ENCODE assay signal across 8 cellular contexts in genomic region chr2:152407204-152407721, GRCh38.
DNase-seq lines count a peak whose midpoint lies in the region; ATAC-seq and TF ChIP-seq lines count a peak whose summit lies in the region.

No MANE protein-coding gene starts in this region.

- ATAC-seq in GM19397 (IDR thresholded peaks at IDR 0.05; ENCODE audit: unreplicated experiment) (peak; percentile 89), HG03354 (IDR thresholded peaks at IDR 0.05; ENCODE audit: poor library complexity, severe bottlenecking, unreplicated experiment) (peak; percentile 75), heart left ventricle (peak; percentile 44 to 76 (median 72)), psoas muscle (peak; percentile 56 to 68 (median 63))

- no peaks in the 10 kb centered on the region for H3K27me3 Mint-ChIP-seq in Caco-2 (ENCODE audit: insufficient read depth, unreplicated experiment)
- H3K27me3 Mint-ChIP-seq in activated T-helper 1 cell treated with anti-CD3 and anti-CD28 coated beads, Interleukin-12 subunit alpha, Interleukin-12 subunit beta, Interleukin-2, Interleukin-4 antibody, amounts not matched to agents 30 ng/mL and 10 ng/mL and 1 ng/mL, durations not matched to agents 14 hours and 24 hours and 36 hours (ENCODE audit: insufficient read depth) = no peaks in the 10 kb centered on the region

- no peak overlapping the region for H3K4me3 Mint-ChIP-seq in Caco-2 (ENCODE audit: unreplicated experiment)
- H3K4me3 Mint-ChIP-seq in activated T-helper 1 cell treated with anti-CD3 and anti-CD28 coated beads, Interleukin-12 subunit alpha, Interleukin-12 subunit beta, Interleukin-2, Interleukin-4 antibody, amounts not matched to agents 30 ng/mL and 10 ng/mL and 1 ng/mL, durations not matched to agents 14 hours and 24 hours and 36 hours = peak overlapping the region; percentile 73

- H3K9me3 Mint-ChIP-seq in Caco-2 (ENCODE audit: unreplicated experiment) = no peaks in the 10 kb centered on the region
- no peaks in the 10 kb centered on the region for H3K9me3 Mint-ChIP-seq in activated T-helper 1 cell treated with anti-CD3 and anti-CD28 coated beads, Interleukin-12 subunit alpha, Interleukin-12 subunit beta, Interleukin-2, Interleukin-4 antibody, amounts not matched to agents 30 ng/mL and 10 ng/mL and 1 ng/mL, durations not matched to agents 14 hours and 24 hours and 36 hours

- H3K9me3 ChIP-seq in Caco-2 (no peaks in the 10 kb centered on the region), heart left ventricle (no peaks in the 10 kb centered on the region), psoas muscle (no peaks in the 10 kb centered on the region), esophagus squamous epithelium (no peaks in the 10 kb centered on the region)

- H3K4me1 Mint-ChIP-seq in Caco-2 (ENCODE audit: low read depth, unreplicated experiment) = peaks cover 59% of the 10 kb centered on the region
- H3K4me1 Mint-ChIP-seq in activated T-helper 1 cell treated with anti-CD3 and anti-CD28 coated beads, Interleukin-12 subunit alpha, Interleukin-12 subunit beta, Interleukin-2, Interleukin-4 antibody, amounts not matched to agents 30 ng/mL and 10 ng/mL and 1 ng/mL, durations not matched to agents 14 hours and 24 hours and 36 hours (ENCODE audit: low read depth) = peaks cover 57% of the 10 kb centered on the region

- peak in 1 of 2 experiments; percentile 24 for DNase-seq in Caco-2
- peak; percentile 27 for DNase-seq in activated T-helper 1 cell treated with anti-CD3 and anti-CD28 coated beads, Interleukin-12 subunit alpha, Interleukin-12 subunit beta, Interleukin-2, Interleukin-4 antibody, amounts not matched to agents 30 ng/mL and 10 ng/mL and 1 ng/mL, durations not matched to agents 14 hours and 24 hours and 36 hours (ENCODE audit: low spot score)
- peak in 4 of 5 donors; percentile 33 to 47 (median 44) for DNase-seq in heart left ventricle
- DNase-seq in psoas muscle = peak; percentile 41 to 62
- no peak for DNase-seq in NCI-H1417 (lab: John Stamatoyannopoulos, UW)
- no peak for DNase-seq in esophagus squamous epithelium (lab: John Stamatoyannopoulos, UW)

- no peak for TF ChIP-seq CTCF in Caco-2 (IDR thresholded peaks at IDR 0.05; ENCODE audit: insufficient read depth in 1 of 2, low read depth in 1 of 2, low read length in 1 of 2, severe bottlenecking in 1 of 2, unreplicated experiment in 1 of 2)
- TF ChIP-seq CTCF in heart left ventricle (IDR thresholded peaks at IDR 0.05) = no peak
- no peak for TF ChIP-seq CTCF in psoas muscle (IDR thresholded peaks at IDR 0.05)
- TF ChIP-seq CTCF in esophagus squamous epithelium (IDR thresholded peaks at IDR 0.05) = no peak

- H3K27ac Mint-ChIP-seq in Caco-2 (ENCODE audit: unreplicated experiment) = peak overlapping the region; percentile 54
- H3K27ac Mint-ChIP-seq in activated T-helper 1 cell treated with anti-CD3 and anti-CD28 coated beads, Interleukin-12 subunit alpha, Interleukin-12 subunit beta, Interleukin-2, Interleukin-4 antibody, amounts not matched to agents 30 ng/mL and 10 ng/mL and 1 ng/mL, durations not matched to agents 14 hours and 24 hours and 36 hours = peak overlapping the region; percentile 67

- CTCF ChIA-PET in Caco-2 (lab: Charles Lee) = no interaction called here

- H3K4me3 ChIP-seq in Caco-2 (ENCODE audit: low read depth, low read length) = no peak overlapping the region
- H3K4me3 ChIP-seq in heart left ventricle = peak overlapping the region in 11 of 12 donors; percentile 9 to 46 (median 28)
- H3K4me3 ChIP-seq in psoas muscle = peak overlapping the region; percentile 40
- H3K4me3 ChIP-seq in esophagus squamous epithelium = peak overlapping the region in 1 of 4 donors; percentile 47

- H3K27ac ChIP-seq in heart left ventricle = peak overlapping the region in 8 of 12 donors; percentile 3 to 89 (median 36)
- H3K27ac ChIP-seq in psoas muscle = peak overlapping the region; percentile 32
- H3K27ac ChIP-seq in esophagus squamous epithelium = peak overlapping the region in 2 of 4 donors; percentile 4 to 19

- POLR2A ChIA-PET in Caco-2 (lab: Charles Lee) = no interaction called here

- intact Hi-C loops in Caco-2 (cut with micrococcal nuclease; ENCODE audit: unreplicated experiment) (no loop called here), heart left ventricle (cut with DNase I) (loop anchor here in 5 of 10 donors (5.0 to 10.0 kb wide), 2 partner anchors 70 to 72 kb away; partner anchors contain the start of gene FMNL2 (in 5 of the 5)), psoas muscle (cut with DNase I) (loop anchor here in 1 of 2 donors (5.0 kb wide), 1 partner anchor 70 kb away; the partner anchor contains the start of gene FMNL2), esophagus squamous epithelium (cut with DNase I) (no loop called here)
- intact Hi-C loops in activated T-helper 1 cell treated with anti-CD3 and anti-CD28 coated beads, Interleukin-12 subunit alpha, Interleukin-12 subunit beta, Interleukin-2, Interleukin-4 antibody, amounts not matched to agents 30 ng/mL and 10 ng/mL and 1 ng/mL, durations not matched to agents 14 hours and 24 hours and 36 hours (cut with micrococcal nuclease) = loop anchor here (2.0 to 10.0 kb wide), 3 partner anchors 14 to 582 kb away; partner anchors contain the start of genes ARL5A and FMNL2

- TF ChIP-seq POLR2A in heart left ventricle (IDR thresholded peaks at IDR 0.05) (no peak), esophagus squamous epithelium (IDR thresholded peaks at IDR 0.05) (no peak)

- no peaks in the 10 kb centered on the region for H3K36me3 ChIP-seq in Caco-2 (ENCODE audit: control insufficient read depth, insufficient read depth, low read length)
- H3K36me3 ChIP-seq in heart left ventricle = no peaks in the 10 kb centered on the region
- no peaks in the 10 kb centered on the region for H3K36me3 ChIP-seq in psoas muscle (ENCODE audit: insufficient read depth in 1 of 2, low read depth in 1 of 2)
- no peaks in the 10 kb centered on the region for H3K36me3 ChIP-seq in esophagus squamous epithelium

- 24 to 38% (median 29%) methylated on average over 8 of the region's 8 CpGs for WGBS in heart left ventricle, 4 donors
- 12 to 50% (median 16%) methylated on average over 8 of the region's 8 CpGs for WGBS in psoas muscle, 3 donors
- WGBS in esophagus squamous epithelium, 2 donors = 13% methylated on average over 8 of the region's 8 CpGs

- H3K36me3 Mint-ChIP-seq in Caco-2 (ENCODE audit: insufficient read depth, unreplicated experiment) = peaks cover 10% of the 10 kb centered on the region
- no peaks in the 10 kb centered on the region for H3K36me3 Mint-ChIP-seq in activated T-helper 1 cell treated with anti-CD3 and anti-CD28 coated beads, Interleukin-12 subunit alpha, Interleukin-12 subunit beta, Interleukin-2, Interleukin-4 antibody, amounts not matched to agents 30 ng/mL and 10 ng/mL and 1 ng/mL, durations not matched to agents 14 hours and 24 hours and 36 hours (ENCODE audit: low read depth)

- H3K27me3 ChIP-seq in Caco-2 (replicated peaks; ENCODE audit: control insufficient read depth, insufficient read depth, low read length) (no peaks in the 10 kb centered on the region), heart left ventricle (no peaks in the 10 kb centered on the region), psoas muscle (ENCODE audit: insufficient read depth in 3 of 3, low read length in 2 of 3) (no peaks in the 10 kb centered on the region), esophagus squamous epithelium (no peaks in the 10 kb centered on the region)

- BruUV-seq in Caco-2 (replicated peaks; lab: Mats Ljungman, UMichigan) = no TSS peak

- H3K4me1 ChIP-seq in Caco-2 (peaks cover 36% of the 10 kb centered on the region), heart left ventricle (peaks cover 0 to 90% (median 48%) of the 10 kb centered on the region in 12 donors), psoas muscle (peaks cover 70% of the 10 kb centered on the region), esophagus squamous epithelium (peaks cover 2 to 69% (median 17%) of the 10 kb centered on the region in 3 donors)

Comparison
In these comparisons a context has a peak if more than half of its experiments do, and no peak if none do; other contexts are left out.
1. DNase-seq: peak in activated T-helper 1 cell treated with anti-CD3 and anti-CD28 coated beads, Interleukin-12 subunit alpha, Interleukin-12 subunit beta, Interleukin-2, Interleukin-4 antibody, amounts not matched to agents 30 ng/mL and 10 ng/mL and 1 ng/mL, durations not matched to agents 14 hours and 24 hours and 36 hours (single experiment), heart left ventricle (4 of 5) and psoas muscle (2 of 2); none in NCI-H1417 (0 of 3) and esophagus squamous epithelium (single experiment).
2. Peak in every context shown above with its lines, with median percentiles within 50 percentile points of each other: ATAC-seq.